In the genomic region with DNA sequence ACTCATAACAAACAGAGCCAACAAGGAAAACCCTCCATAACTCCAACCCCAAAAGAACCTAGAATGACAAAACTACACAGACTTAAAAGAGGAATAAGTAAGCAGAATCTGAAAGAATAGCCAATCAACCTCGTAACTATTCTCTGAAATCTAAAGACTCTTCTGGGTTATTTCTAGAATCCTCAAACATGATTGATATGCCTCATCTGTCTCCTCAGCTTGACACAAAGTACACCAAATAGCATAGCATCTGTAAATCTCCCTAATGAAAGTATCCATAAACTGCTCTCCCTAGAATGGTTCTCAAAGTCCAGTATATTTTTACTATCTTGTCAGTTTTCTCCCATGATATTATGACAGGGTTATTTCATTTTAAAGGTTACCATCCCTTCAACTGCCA, we compare ENCODE assay signal across 26 cellular contexts.
DNase-seq lines count a peak whose midpoint lies in the region; ATAC-seq, FAIRE-seq and TF ChIP-seq lines count a peak whose summit lies in the region.
"Had no signal": no experiment of that assay in that cellular context is flagged by ENCODE, and none has a peak within 500 bp of the region (broad histone marks: within the 10 kb centered on the region; RNA-seq: fewer than 3 reads in every experiment).

No MANE protein-coding gene starts in this region.

- H3K9me2 ChIP-seq in Loucy (replicated peaks; ENCODE audit: low read depth, low read length) = no peaks in the 10 kb centered on the region

- ATAC-seq in activated naive CD4-positive, alpha-beta T cell treated with anti-CD3 and anti-CD28 coated beads, Interleukin-2, amount 50 U/mL, for 72 hours = no peak

- no peak overlapping the region for H3K4me3 ChIP-seq in Loucy (ENCODE audit: low read length, poor library complexity, severe bottlenecking)
- H3K4me3 ChIP-seq: BLaER1 had no signal

- H3K27me3 ChIP-seq in Loucy (ENCODE audit: insufficient read depth, low read length, poor library complexity, severe bottlenecking) = no peaks in the 10 kb centered on the region
- H3K27me3 ChIP-seq: BE2C, BLaER1 had no signal

- H2AFZ ChIP-seq in Loucy (ENCODE audit: low read length) = 0 out of 2 replicates have a peak overlapping the region, but pooled peaks have one; percentile 14

- H3K9ac ChIP-seq in Loucy (ENCODE audit: low read depth, low read length, poor library complexity, severe bottlenecking) = no peak overlapping the region
- H3K9ac ChIP-seq: BLaER1 had no signal

- no peaks in the 10 kb centered on the region for H3K27me3 Mint-ChIP-seq in mesothelial cell of epicardium (ENCODE audit: low read depth)

- H3K27ac Mint-ChIP-seq in mesothelial cell of epicardium = peak overlapping the region; percentile 8
- H3K27ac Mint-ChIP-seq in activated naive CD4-positive, alpha-beta T cell treated with anti-CD3 and anti-CD28 coated beads, Interleukin-2, amount 50 U/mL, for 72 hours = no peak overlapping the region
- H3K27ac Mint-ChIP-seq: CD14-positive monocyte; CD4-positive, alpha-beta memory T cell; CD4-positive, CD25-positive, alpha-beta regulatory T cell; CD8-positive, alpha-beta memory T cell had no signal

- no peaks in the 10 kb centered on the region for H3F3A ChIP-seq in Loucy (ENCODE audit: low read depth)

- H3K79me2 ChIP-seq in Loucy (ENCODE audit: insufficient read depth, low read length) = no peaks in the 10 kb centered on the region

- H3K9me3 ChIP-seq in Loucy (ENCODE audit: insufficient read depth, low read depth, low read length) = no peaks in the 10 kb centered on the region
- H3K9me3 ChIP-seq: BE2C had no signal

- H4K20me1 ChIP-seq in Loucy (ENCODE audit: insufficient read depth, low read length, poor library complexity, severe bottlenecking) = no peaks in the 10 kb centered on the region
- H4K20me1 ChIP-seq: BLaER1 had no signal

- no peak for TF ChIP-seq CTCF in Loucy (conservative IDR thresholded peaks at IDR 0.05; ENCODE audit: low read length)
- no peak for TF ChIP-seq CTCF in mesothelial cell of epicardium (IDR thresholded peaks at IDR 0.05; ENCODE audit: unreplicated experiment)

- H3K4me2 ChIP-seq in Loucy (ENCODE audit: low read depth, low read length, poor library complexity, severe bottlenecking) = no peak overlapping the region
- H3K4me2 ChIP-seq: BLaER1 had no signal

- no peak overlapping the region for H3K4me3 Mint-ChIP-seq in mesothelial cell of epicardium
- H3K4me3 Mint-ChIP-seq: CD14-positive monocyte; CD4-positive, alpha-beta memory T cell; CD4-positive, CD25-positive, alpha-beta regulatory T cell; CD8-positive, alpha-beta memory T cell had no signal

- peaks cover 3% of the 10 kb centered on the region for H3K36me3 Mint-ChIP-seq in mesothelial cell of epicardium
- H3K36me3 Mint-ChIP-seq in activated naive CD4-positive, alpha-beta T cell treated with anti-CD3 and anti-CD28 coated beads, Interleukin-2, amount 50 U/mL, for 72 hours = no peaks in the 10 kb centered on the region
- H3K36me3 Mint-ChIP-seq: CD14-positive monocyte; CD4-positive, alpha-beta memory T cell; CD4-positive, CD25-positive, alpha-beta regulatory T cell; CD8-positive, alpha-beta memory T cell had no signal

- no peak for DNase-seq in mesothelial cell of epicardium (ENCODE audit: low spot score in 2 of 2, unreplicated experiment in 2 of 2)
- DNase-seq in urothelium cell line (ENCODE audit: low spot score) = no peak
- no peak for DNase-seq in NCI-H2029 treated with DMSO at 0.1 percent for 48 hours (lab: John Stamatoyannopoulos, UW)
- no peak for DNase-seq in G401 (ENCODE audit: low spot score)
- no peak for DNase-seq in activated naive CD4-positive, alpha-beta T cell treated with anti-CD3 and anti-CD28 coated beads, Interleukin-2, amount 50 U/mL, for 72 hours (ENCODE audit: low spot score in 2 of 2)
- DNase-seq: 8988T; ACHN; BE2C; C1 segment of cervical spinal cord; CD4-positive, alpha-beta memory T cell; CD4-positive, CD25-positive, alpha-beta regulatory T cell; CD8-positive, alpha-beta memory T cell; COR-L47; DMS 273 treated with DMSO at 0.1 percent for 48 hours; DMS153; DMS53; DMS79; DND-41; GF-D8 had no signal

- H3K4me1 ChIP-seq in Loucy (ENCODE audit: insufficient read depth, low read length, poor library complexity, severe bottlenecking) = peaks cover 42% of the 10 kb centered on the region
- H3K4me1 ChIP-seq: BLaER1 had no signal

- H3K9me3 Mint-ChIP-seq in mesothelial cell of epicardium = peaks cover 8% of the 10 kb centered on the region
- H3K9me3 Mint-ChIP-seq in activated naive CD4-positive, alpha-beta T cell treated with anti-CD3 and anti-CD28 coated beads, Interleukin-2, amount 50 U/mL, for 72 hours = no peaks in the 10 kb centered on the region
- H3K9me3 Mint-ChIP-seq: CD4-positive, alpha-beta memory T cell had no signal

- FAIRE-seq in urothelium cell line (lab: Jason Lieb, UNC) = peak; percentile 86
- FAIRE-seq: A204.1, G401.6, GM12891, GM19239 had no signal

- in situ Hi-C loops in G401 (cut with HindIII; ENCODE audit: low sequenced_read_pairs) = no loop called here

- H3K36me3 ChIP-seq in Loucy (ENCODE audit: insufficient read depth, low read length) = no peaks in the 10 kb centered on the region
- H3K36me3 ChIP-seq: BE2C, BLaER1 had no signal

- peaks cover 25% of the 10 kb centered on the region for H3K4me1 Mint-ChIP-seq in mesothelial cell of epicardium
- H3K4me1 Mint-ChIP-seq: CD4-positive, alpha-beta memory T cell; CD4-positive, CD25-positive, alpha-beta regulatory T cell; CD8-positive, alpha-beta memory T cell had no signal
